ENCODE assay signal across 9 cellular contexts in the genomic region with DNA sequence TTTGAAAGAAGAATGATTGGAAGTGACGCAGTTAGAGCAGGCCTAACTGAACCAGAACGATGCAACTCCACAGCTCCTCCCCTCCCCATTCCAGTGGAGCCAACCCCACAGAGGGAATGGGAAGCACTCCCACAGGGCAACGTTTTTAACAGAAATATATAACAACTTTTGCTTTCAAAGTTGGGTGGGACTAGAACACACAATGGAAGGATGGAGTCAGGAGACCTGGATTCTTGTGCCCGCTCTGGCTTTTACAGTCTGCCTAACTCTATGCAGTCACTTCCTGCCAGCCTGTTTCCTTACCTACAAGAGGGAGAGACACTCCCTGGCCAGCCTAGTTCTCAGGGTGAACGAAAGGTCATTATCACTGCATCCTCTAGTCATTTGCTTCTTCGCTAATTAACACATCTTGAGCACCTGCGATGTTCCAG.
DNase-seq lines count a peak whose midpoint lies in the region; ATAC-seq and TF ChIP-seq lines count a peak whose summit lies in the region.
"Had no signal": no experiment of that assay in that cellular context is flagged by ENCODE, and none has a peak within 500 bp of the region (broad histone marks: within the 10 kb centered on the region; RNA-seq: fewer than 3 reads in every experiment).

No MANE protein-coding gene starts in this region.

- POLR2A ChIA-PET in AG04450 (lab: Yijun Ruan, JAX): interaction anchor here (0.7 to 0.8 kb wide), 2 partner anchors 25 to 55 kb away, joined by 3 read pairs; no protein-coding TSS in a partner anchor

- peak overlapping the region; percentile 11 for H3K18ac ChIP-seq in trophoblast cell (ENCODE audit: low read length)

- H3K79me2 ChIP-seq in trophoblast cell (ENCODE audit: control insufficient read depth, insufficient read depth, low read length, poor library complexity): peaks cover 7% of the 10 kb centered on the region

- no peak for DNase-seq in AG04450 (ENCODE audit: low read depth, low spot score)
- no peak for DNase-seq in RWPE2 (ENCODE audit: low spot score)
- DNase-seq in fibroblast of peridontal ligament (ENCODE audit: extremely low read depth): peak; percentile 76
- no peak for DNase-seq in trophoblast cell
- no peak for DNase-seq in COLO668 (lab: John Stamatoyannopoulos, UW; ENCODE audit: unreplicated experiment)
- DNase-seq: activated CD8-positive, alpha-beta T cell treated with anti-CD3 and anti-CD28 coated beads, Interleukin-2, amount 10 ng/mL, durations not matched to agents 7 days and 5 days had no signal

- no peak overlapping the region for H3K9ac ChIP-seq in trophoblast cell (ENCODE audit: low read length)

- H2AK5ac ChIP-seq in trophoblast cell (ENCODE audit: low read length): no peak overlapping the region

- no peak overlapping the region for H3K4ac ChIP-seq in trophoblast cell (ENCODE audit: low read depth, low read length)

- WGBS in trophoblast cell (ENCODE audit: extremely low coverage, insufficient coverage, insufficient read length): no CpG with 5 or more reads among the region's 7 CpGs

- no peaks in the 10 kb centered on the region for H3K9me3 ChIP-seq in AG04450 (ENCODE audit: control insufficient read depth, insufficient read depth, low read length)
- H3K9me3 ChIP-seq in RWPE2 (ENCODE audit: severe bottlenecking): no peaks in the 10 kb centered on the region
- H3K9me3 ChIP-seq in trophoblast cell (ENCODE audit: insufficient read depth, low read depth, low read length): no peaks in the 10 kb centered on the region

- H4K12ac ChIP-seq in trophoblast cell (ENCODE audit: low read depth, low read length): no peak overlapping the region

- H3K79me1 ChIP-seq in trophoblast cell (ENCODE audit: low read length): peaks cover 3% of the 10 kb centered on the region

- no peak overlapping the region for H2BK120ac ChIP-seq in trophoblast cell (ENCODE audit: insufficient read depth, low read length, poor library complexity)

- H3K23ac ChIP-seq in trophoblast cell (ENCODE audit: low read length): no peak overlapping the region

- H3K27ac ChIP-seq in AG04450 (ENCODE audit: low read depth, low read length): peak overlapping the region; percentile 65
- peak overlapping the region; percentile 83 for H3K27ac ChIP-seq in RWPE2 (ENCODE audit: poor library complexity, severe bottlenecking)
- no peak overlapping the region for H3K27ac ChIP-seq in trophoblast cell (ENCODE audit: low read depth, low read length)

- CTCF ChIA-PET in AG04450 (lab: Charles Lee): no interaction called here

- H3K36me3 ChIP-seq in RWPE2 (ENCODE audit: low read depth): 0 out of 2 replicates have a peak, but pooled peaks cover 3% of the 10 kb centered on the region
- H3K36me3 ChIP-seq in trophoblast cell (ENCODE audit: control insufficient read depth in 1 of 2, insufficient read depth in 2 of 2, low read length in 2 of 2): peaks cover 0 to 1% of the 10 kb centered on the region in 2 experiments

- ATAC-seq in RWPE2 (ENCODE audit: low read depth): peak; percentile 21; the same call in 1 of the 3 replicates
- no peak for ATAC-seq in HG02870 (IDR thresholded peaks at IDR 0.05; ENCODE audit: unreplicated experiment)
- no peak for ATAC-seq in HG03432 (IDR thresholded peaks at IDR 0.05; ENCODE audit: unreplicated experiment)
- no peak for ATAC-seq in HG03039 (IDR thresholded peaks at IDR 0.05; ENCODE audit: unreplicated experiment)
- ATAC-seq: activated CD8-positive, alpha-beta T cell treated with anti-CD3 and anti-CD28 coated beads, Interleukin-2, amount 10 ng/mL, durations not matched to agents 7 days and 5 days had no signal

- H2BK5ac ChIP-seq in trophoblast cell (ENCODE audit: low read depth, low read length, poor library complexity): no peak overlapping the region

- no peak overlapping the region for H2AFZ ChIP-seq in trophoblast cell (ENCODE audit: insufficient read depth, low read length, poor library complexity)

- no peak overlapping the region for H3K4me2 ChIP-seq in trophoblast cell (ENCODE audit: low read length)

- TF ChIP-seq CTCF in AG04450 (IDR thresholded peaks at IDR 0.05; ENCODE audit: low read depth, low read length) (no peak), RWPE2 (IDR thresholded peaks at IDR 0.05; ENCODE audit: poor library complexity, severe bottlenecking) (no peak)

- peaks cover 50% of the 10 kb centered on the region for H3K4me1 ChIP-seq in RWPE2 (ENCODE audit: insufficient read depth, poor library complexity, severe bottlenecking)
- peaks cover 12 to 30% of the 10 kb centered on the region in 2 experiments for H3K4me1 ChIP-seq in trophoblast cell (ENCODE audit: control insufficient read depth in 1 of 2, insufficient read depth in 2 of 2, low read length in 2 of 2)

- no peak overlapping the region for H2BK12ac ChIP-seq in trophoblast cell (ENCODE audit: low read length)

- no peak overlapping the region for H4K91ac ChIP-seq in trophoblast cell (ENCODE audit: low read depth, low read length)

- no peak overlapping the region for H3K14ac ChIP-seq in trophoblast cell (ENCODE audit: low read length)

- H3K4me3 ChIP-seq in AG04450 (ENCODE audit: low read depth, low read length): no peak overlapping the region
- no peak overlapping the region for H3K4me3 ChIP-seq in RWPE2 (ENCODE audit: severe bottlenecking)
- no peak overlapping the region for H3K4me3 ChIP-seq in trophoblast cell (ENCODE audit: low read depth, low read length)

- H3K27me3 ChIP-seq in AG04450 (ENCODE audit: control insufficient read depth, insufficient read depth, low read length): no peaks in the 10 kb centered on the region
- no peaks in the 10 kb centered on the region for H3K27me3 ChIP-seq in RWPE2 (ENCODE audit: insufficient read depth, poor library complexity, severe bottlenecking)
- H3K27me3 ChIP-seq in trophoblast cell (ENCODE audit: insufficient read depth, low read length): no peaks in the 10 kb centered on the region

- no peak overlapping the region for H4K8ac ChIP-seq in trophoblast cell (ENCODE audit: low read depth, low read length)
